In the genomic region with DNA sequence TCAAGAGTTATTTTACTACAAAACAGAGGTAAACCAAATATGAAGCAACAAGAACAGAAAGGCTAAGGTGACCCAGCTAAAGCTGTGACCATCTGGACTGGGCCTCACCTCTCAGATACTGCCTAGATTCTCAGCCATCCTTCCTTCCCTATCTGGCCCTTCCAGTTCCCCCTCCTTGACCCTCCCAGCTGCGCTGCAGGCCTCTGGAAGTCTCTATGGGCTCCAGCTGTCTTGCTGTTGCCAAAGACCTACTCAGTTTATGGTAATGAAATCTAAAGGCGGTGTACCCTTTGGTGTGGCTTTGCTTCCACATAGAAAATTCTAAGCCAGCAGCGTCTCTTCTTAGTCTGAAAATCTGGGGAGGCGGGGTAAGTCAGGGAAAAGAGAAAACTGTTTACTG, we compare ENCODE assay signal across 15 cellular contexts. TPM values are rescaled to one million over a fixed set of nuclear protein-coding genes. Genes with fewer than 3 reads are reported as not detected.
A peak's percentile ranks its signal among the peaks of the same experiment; 100 is the strongest.
DNase-seq lines count a peak whose midpoint lies in the region; ATAC-seq lines count a peak whose summit lies in the region.
"Had no signal": no experiment of that assay in that cellular context is flagged by ENCODE, and none has a peak within 500 bp of the region (broad histone marks: within the 10 kb centered on the region; RNA-seq: fewer than 3 reads in every experiment).

No MANE protein-coding gene starts in this region.

- H3K9ac ChIP-seq in mesendoderm (ENCODE audit: low read length) = no peak overlapping the region

- ATAC-seq in stimulated activated effector memory CD8-positive, alpha-beta T cell treated with anti-CD3 and anti-CD28 coated beads, Interleukin-12 subunit alpha, Interleukin-12 subunit beta, amount 100 ng/mL, for 72 hours = no peak
- no peak for ATAC-seq in stimulated activated naive B cell treated with anti-CD40 and anti-IgM and Interleukin-4, amounts not matched to agents 10 μg/mL and 1 μg/mL and 100 μg/mL, for 72 hours (replicated peaks)
- ATAC-seq: A549 had no signal

- peaks cover 4% of the 10 kb centered on the region for H3K4me1 Mint-ChIP-seq in stimulated activated effector memory CD8-positive, alpha-beta T cell treated with anti-CD3 and anti-CD28 coated beads, Interleukin-12 subunit alpha, Interleukin-12 subunit beta, amount 100 ng/mL, for 72 hours
- H3K4me1 Mint-ChIP-seq in stimulated activated naive B cell treated with anti-CD40 and anti-IgM and Interleukin-4, amounts not matched to agents 10 μg/mL and 1 μg/mL and 100 μg/mL, for 72 hours = no peaks in the 10 kb centered on the region
- H3K4me1 Mint-ChIP-seq in activated CD4-positive, alpha-beta T cell treated with anti-CD3 and anti-CD28 coated beads, Interleukin-2, amount 10 ng/mL, durations not matched to agents 24 days and 14 days = peaks cover 6% of the 10 kb centered on the region
- H3K4me1 Mint-ChIP-seq: CD4-positive, alpha-beta memory T cell had no signal

- H3K27me3 ChIP-seq in mesendoderm (ENCODE audit: insufficient read depth, low read length, poor library complexity) = no peaks in the 10 kb centered on the region
- H3K27me3 ChIP-seq: SJCRH30 had no signal

- H3K4ac ChIP-seq in mesendoderm (ENCODE audit: low read depth, low read length) = no peak overlapping the region

- H3K79me2 ChIP-seq in mesendoderm (ENCODE audit: control insufficient read depth, insufficient read depth, low read length) = no peaks in the 10 kb centered on the region

- H3K27ac ChIP-seq in angular gyrus (ENCODE audit: low read depth, low read length) = peak overlapping the region; percentile 38
- no peak overlapping the region for H3K27ac ChIP-seq in mesendoderm (ENCODE audit: low read depth, low read length)
- H3K27ac ChIP-seq: A549, SJCRH30 had no signal

- peak; percentile 50 for DNase-seq in ELF-1 (ENCODE audit: low read depth, low spot score)
- DNase-seq in mesendoderm = no peak
- DNase-seq in stimulated activated effector memory CD8-positive, alpha-beta T cell treated with anti-CD3 and anti-CD28 coated beads, Interleukin-12 subunit alpha, Interleukin-12 subunit beta, amount 100 ng/mL, for 72 hours (ENCODE audit: low spot score in 2 of 2) = no peak
- DNase-seq in stimulated activated naive B cell treated with anti-CD40 and anti-IgM and Interleukin-4, amounts not matched to agents 10 μg/mL and 1 μg/mL and 100 μg/mL, for 72 hours = no peak
- DNase-seq in activated CD4-positive, alpha-beta T cell treated with anti-CD3 and anti-CD28 coated beads, Interleukin-2, amount 10 ng/mL, durations not matched to agents 24 days and 14 days = no peak
- DNase-seq in mesenteric fat pad (ENCODE audit: low spot score) = no peak
- DNase-seq: Calu3; CD4-positive, alpha-beta memory T cell; NCI-H1694 treated with DMSO at 0.1 percent for 48 hours; NCI-H2107; NCI-H510A treated with DMSO at 0.1 percent for 48 hours had no signal

- H4K8ac ChIP-seq in mesendoderm (ENCODE audit: low read depth, low read length) = no peak overlapping the region

- WGBS in mesendoderm (ENCODE audit: extremely low coverage, insufficient coverage, low lambda C conversion rate) = no CpG with 5 or more reads among the region's 4 CpGs

- no peak overlapping the region for H3K4me3 ChIP-seq in mesendoderm (ENCODE audit: low read length)
- H3K4me3 ChIP-seq: A549, SJCRH30 had no signal

- H3K23ac ChIP-seq in mesendoderm (ENCODE audit: low read length) = no peak overlapping the region

- H2AK5ac ChIP-seq in mesendoderm (ENCODE audit: low read length) = no peak overlapping the region

- no peaks in the 10 kb centered on the region for H3K36me3 ChIP-seq in mesendoderm (ENCODE audit: control insufficient read depth, insufficient read depth, low read length)
- H3K36me3 ChIP-seq: SJCRH30 had no signal

- no peak overlapping the region for H2BK120ac ChIP-seq in mesendoderm (ENCODE audit: low read depth, low read length)

- peaks cover 15% of the 10 kb centered on the region for H3K4me1 ChIP-seq in mesendoderm (ENCODE audit: control insufficient read depth, low read depth, low read length)
- H3K4me1 ChIP-seq: SJCRH30 had no signal

- no peak overlapping the region for H3K4me3 Mint-ChIP-seq in stimulated activated effector memory CD8-positive, alpha-beta T cell treated with anti-CD3 and anti-CD28 coated beads, Interleukin-12 subunit alpha, Interleukin-12 subunit beta, amount 100 ng/mL, for 72 hours
- H3K4me3 Mint-ChIP-seq in stimulated activated naive B cell treated with anti-CD40 and anti-IgM and Interleukin-4, amounts not matched to agents 10 μg/mL and 1 μg/mL and 100 μg/mL, for 72 hours = no peak overlapping the region
- no peak overlapping the region for H3K4me3 Mint-ChIP-seq in activated CD4-positive, alpha-beta T cell treated with anti-CD3 and anti-CD28 coated beads, Interleukin-2, amount 10 ng/mL, durations not matched to agents 24 days and 14 days
- H3K4me3 Mint-ChIP-seq: CD4-positive, alpha-beta memory T cell had no signal

- intact Hi-C loops in activated CD4-positive, alpha-beta T cell treated with anti-CD3 and anti-CD28 coated beads, Interleukin-2, amount 10 ng/mL, durations not matched to agents 24 days and 14 days (cut with micrococcal nuclease) = loop anchor here (5.0 kb wide), 2 partner anchors 112 to 177 kb away; partner anchors contain the start of gene SOS1

- no peaks in the 10 kb centered on the region for H3K79me1 ChIP-seq in mesendoderm (ENCODE audit: low read length)

- peak overlapping the region; percentile 56 for H3K56ac ChIP-seq in mesendoderm (ENCODE audit: low read length)

- no peak overlapping the region for H3K4me2 ChIP-seq in mesendoderm (ENCODE audit: low read length)
- H3K4me2 ChIP-seq: A549 had no signal

- H3K27me3 Mint-ChIP-seq in stimulated activated naive B cell treated with anti-CD40 and anti-IgM and Interleukin-4, amounts not matched to agents 10 μg/mL and 1 μg/mL and 100 μg/mL, for 72 hours = peaks cover 0 to 4% of the 10 kb centered on the region in 2 donors
- peaks cover 13% of the 10 kb centered on the region for H3K27me3 Mint-ChIP-seq in activated CD4-positive, alpha-beta T cell treated with anti-CD3 and anti-CD28 coated beads, Interleukin-2, amount 10 ng/mL, durations not matched to agents 24 days and 14 days

- peak overlapping the region; percentile 53 for H3K27ac Mint-ChIP-seq in stimulated activated effector memory CD8-positive, alpha-beta T cell treated with anti-CD3 and anti-CD28 coated beads, Interleukin-12 subunit alpha, Interleukin-12 subunit beta, amount 100 ng/mL, for 72 hours
- no peak overlapping the region for H3K27ac Mint-ChIP-seq in stimulated activated naive B cell treated with anti-CD40 and anti-IgM and Interleukin-4, amounts not matched to agents 10 μg/mL and 1 μg/mL and 100 μg/mL, for 72 hours
- no peak overlapping the region for H3K27ac Mint-ChIP-seq in activated CD4-positive, alpha-beta T cell treated with anti-CD3 and anti-CD28 coated beads, Interleukin-2, amount 10 ng/mL, durations not matched to agents 24 days and 14 days

- H3K36me3 Mint-ChIP-seq in stimulated activated effector memory CD8-positive, alpha-beta T cell treated with anti-CD3 and anti-CD28 coated beads, Interleukin-12 subunit alpha, Interleukin-12 subunit beta, amount 100 ng/mL, for 72 hours = no peaks in the 10 kb centered on the region
- H3K36me3 Mint-ChIP-seq in stimulated activated naive B cell treated with anti-CD40 and anti-IgM and Interleukin-4, amounts not matched to agents 10 μg/mL and 1 μg/mL and 100 μg/mL, for 72 hours = no peaks in the 10 kb centered on the region
- no peaks in the 10 kb centered on the region for H3K36me3 Mint-ChIP-seq in activated CD4-positive, alpha-beta T cell treated with anti-CD3 and anti-CD28 coated beads, Interleukin-2, amount 10 ng/mL, durations not matched to agents 24 days and 14 days (ENCODE audit: low read depth)
- H3K36me3 Mint-ChIP-seq: CD4-positive, alpha-beta memory T cell had no signal

- no peaks in the 10 kb centered on the region for H3K9me3 Mint-ChIP-seq in stimulated activated effector memory CD8-positive, alpha-beta T cell treated with anti-CD3 and anti-CD28 coated beads, Interleukin-12 subunit alpha, Interleukin-12 subunit beta, amount 100 ng/mL, for 72 hours
- H3K9me3 Mint-ChIP-seq in stimulated activated naive B cell treated with anti-CD40 and anti-IgM and Interleukin-4, amounts not matched to agents 10 μg/mL and 1 μg/mL and 100 μg/mL, for 72 hours = no peaks in the 10 kb centered on the region
- H3K9me3 Mint-ChIP-seq in activated CD4-positive, alpha-beta T cell treated with anti-CD3 and anti-CD28 coated beads, Interleukin-2, amount 10 ng/mL, durations not matched to agents 24 days and 14 days = no peaks in the 10 kb centered on the region
- H3K9me3 Mint-ChIP-seq: CD4-positive, alpha-beta memory T cell had no signal

- H2BK5ac ChIP-seq in mesendoderm (ENCODE audit: low read length) = no peak overlapping the region

- no peak overlapping the region for H3K18ac ChIP-seq in mesendoderm (ENCODE audit: low read length)

- H4K5ac ChIP-seq in mesendoderm (ENCODE audit: low read length) = no peak overlapping the region

- no peak overlapping the region for H2BK15ac ChIP-seq in mesendoderm (replicated peaks; ENCODE audit: low read depth)

RNA-seq across cellular contexts. Expression of gene ARHGEF33, which starts 55.7 kb away (rescaled TPM):
- 0.25 TPM for polyA plus RNA-seq in mesendoderm (2013, experiment 1 of 2)
- polyA plus RNA-seq in mesendoderm (2013, experiment 2 of 2) = 0.29 TPM
- total RNA-seq in activated CD4-positive, alpha-beta T cell treated with anti-CD3 and anti-CD28 coated beads, Interleukin-2, amount 10 ng/mL, durations not matched to agents 24 days and 14 days = 0.09 TPM in 1 of 2 replicates, not detected in the other
- total RNA-seq in mesenteric fat pad = 0.35 TPM
- total RNA-seq: H4, SJCRH30 had no signal
